9 cellular contexts compared by ENCODE assay signal in genomic region chr6:24931752-24932691, GRCh38. TPM values are rescaled to one million over a fixed set of nuclear protein-coding genes. Genes with fewer than 3 reads are reported as not detected.
DNase-seq lines count a peak whose midpoint lies in the region; ATAC-seq and TF ChIP-seq lines count a peak whose summit lies in the region.
"Had no signal": no experiment of that assay in that cellular context is flagged by ENCODE, and none has a peak within 500 bp of the region (broad histone marks: within the 10 kb centered on the region; RNA-seq: fewer than 3 reads in every experiment).

No MANE protein-coding gene starts in this region.

- H3K4me3 ChIP-seq in breast epithelium (no peak overlapping the region), Karpas-422 (ENCODE audit: low read length) (peak overlapping the region; percentile 71), thyroid gland (replicated peaks in 1 of 3) (no peak overlapping the region)
- H3K4me3 ChIP-seq: sigmoid colon had no signal

- CTCF ChIA-PET in MCF 10A (lab: Yijun Ruan, JAX): no interaction called here

- H3K4me1 ChIP-seq in breast epithelium (no peaks in the 10 kb centered on the region), Karpas-422 (ENCODE audit: low read length) (peaks cover 96% of the 10 kb centered on the region), thyroid gland (peaks cover 17 to 47% of the 10 kb centered on the region in 2 donors)

- H3K9me2 ChIP-seq in Karpas-422 (replicated peaks; ENCODE audit: insufficient read depth, low read length): no peaks in the 10 kb centered on the region

- H2AFZ ChIP-seq in Karpas-422 (ENCODE audit: low read length): no peak overlapping the region

- POLR2A ChIA-PET in MCF 10A (lab: Yijun Ruan, JAX): no interaction called here

- no peak for TF ChIP-seq POLR2A in breast epithelium (IDR thresholded peaks at IDR 0.05)
- no peak for TF ChIP-seq POLR2A in thyroid gland (IDR thresholded peaks at IDR 0.05)

- no peak overlapping the region for H3K4me3 Mint-ChIP-seq in MCF 10A (ENCODE audit: unreplicated experiment)

- no peaks in the 10 kb centered on the region for H3K9me3 ChIP-seq in breast epithelium
- no peaks in the 10 kb centered on the region for H3K9me3 ChIP-seq in Karpas-422 (ENCODE audit: low read length)
- no peaks in the 10 kb centered on the region for H3K9me3 ChIP-seq in thyroid gland
- H3K9me3 ChIP-seq: sigmoid colon had no signal

- peaks cover 22% of the 10 kb centered on the region for H3K4me1 Mint-ChIP-seq in MCF 10A (ENCODE audit: insufficient read depth, unreplicated experiment)

- H3K27ac Mint-ChIP-seq in MCF 10A (ENCODE audit: low read depth, unreplicated experiment): no peak overlapping the region

- WGBS in thyroid gland, 2 donors: 33 to 35% methylated on average over 7 of the region's 7 CpGs

- H3K36me3 ChIP-seq in breast epithelium (no peaks in the 10 kb centered on the region), Karpas-422 (ENCODE audit: insufficient read depth, low read length) (0 out of 2 replicates have a peak, but pooled peaks cover 8% of the 10 kb centered on the region), thyroid gland (no peaks in the 10 kb centered on the region)
- H3K36me3 ChIP-seq: sigmoid colon had no signal

- peak overlapping the region; percentile 91 for H3K4me2 ChIP-seq in Karpas-422 (ENCODE audit: low read depth, low read length, poor library complexity, severe bottlenecking)

- BruUV-seq in MCF 10A (replicated peaks; lab: Mats Ljungman, UMichigan): no TSS peak

- no peak overlapping the region for H3K27ac ChIP-seq in breast epithelium
- peak overlapping the region; percentile 89 for H3K27ac ChIP-seq in Karpas-422 (ENCODE audit: low read length)
- H3K27ac ChIP-seq in thyroid gland: peak overlapping the region in 2 of 3 donors; percentile 50 to 54

- H3K36me3 Mint-ChIP-seq in MCF 10A (ENCODE audit: insufficient read depth, unreplicated experiment): no peaks in the 10 kb centered on the region

- ATAC-seq in GM18873 (IDR thresholded peaks at IDR 0.05; ENCODE audit: low FRiP score, unreplicated experiment): no peak

- H3K27me3 ChIP-seq in breast epithelium (no peaks in the 10 kb centered on the region), Karpas-422 (ENCODE audit: low read length) (no peaks in the 10 kb centered on the region), thyroid gland (no peaks in the 10 kb centered on the region)
- H3K27me3 ChIP-seq: sigmoid colon had no signal

- TF ChIP-seq CTCF in MCF 10A (IDR thresholded peaks at IDR 0.05; ENCODE audit: unreplicated experiment) (no peak), breast epithelium (IDR thresholded peaks at IDR 0.05) (no peak), thyroid gland (IDR thresholded peaks at IDR 0.05) (no peak)

- H3K27me3 Mint-ChIP-seq in MCF 10A (ENCODE audit: insufficient read depth, unreplicated experiment): no peaks in the 10 kb centered on the region

- peaks cover 4% of the 10 kb centered on the region; the same call in 1 of the 2 replicates for H4K20me1 ChIP-seq in Karpas-422 (ENCODE audit: insufficient read depth, low read depth, low read length)

- DNase-seq in MCF 10A (ENCODE audit: unreplicated experiment) (peak; percentile 34), breast epithelium (ENCODE audit: low spot score in 2 of 2) (no peak), Karpas-422 (peak; percentile 63), dermis blood vessel endothelial cell (peak; percentile 9), thyroid gland (peak; percentile 28 to 30), NCI-H1436 treated with DMSO at 0.1 percent for 48 hours (lab: John Stamatoyannopoulos, UW) (no peak), NCI-H2171 treated with DMSO at 0.1 percent for 48 hours (lab: John Stamatoyannopoulos, UW) (no peak)
- DNase-seq: sigmoid colon had no signal

- peaks cover 7% of the 10 kb centered on the region for H3K9me3 Mint-ChIP-seq in MCF 10A (ENCODE audit: unreplicated experiment)

- intact Hi-C loops in MCF 10A (cut with micrococcal nuclease) (no loop called here), breast epithelium (cut with DNase I; ENCODE audit: low total_unique reads) (no loop called here), thyroid gland (cut with DNase I) (no loop called here)

- H3K79me2 ChIP-seq in Karpas-422 (ENCODE audit: low read length): peaks cover 89% of the 10 kb centered on the region

- H3K9ac ChIP-seq in Karpas-422 (ENCODE audit: low read length): peak overlapping the region; percentile 69

RNA-seq across cellular contexts. Expression of gene RIPOR2, which starts 3.7 kb away (rescaled TPM):
- total RNA-seq in MCF 10A (2022) (3.5 and 4.9 TPM in 2 replicates), breast epithelium (10 to 100 TPM; 13.8 to 70.5 (median 29.2) TPM), dermis blood vessel endothelial cell (under 0.01 TPM in 1 of 2 replicates, not detected in the other), thyroid gland (10 to 100 TPM in 1 of 4 donors, 1 to 10 TPM in 3; 3.1 to 13.0 (median 8.4) TPM)
- total RNA-seq in Karpas-422 (2014; rRNA removed; shearing (Covaris generic); ENCODE audit: low replicate concordance): 72.1 and 73.8 TPM in 2 replicates

Comparison
In these comparisons a context has a peak if more than half of its experiments do, and no peak if none do; other contexts are left out.
1. DNase-seq: peak in MCF 10A (single experiment), Karpas-422 (single experiment), dermis blood vessel endothelial cell (single experiment) and thyroid gland (2 of 2); none in breast epithelium (0 of 2), NCI-H1436 treated with DMSO at 0.1 percent for 48 hours (single experiment) and NCI-H2171 treated with DMSO at 0.1 percent for 48 hours (single experiment).
2. H3K27ac ChIP-seq: peak in Karpas-422 (single experiment) and thyroid gland (2 of 3); none in breast epithelium (0 of 2).